ENCODE assay signal across 13 cellular contexts in the genomic region with DNA sequence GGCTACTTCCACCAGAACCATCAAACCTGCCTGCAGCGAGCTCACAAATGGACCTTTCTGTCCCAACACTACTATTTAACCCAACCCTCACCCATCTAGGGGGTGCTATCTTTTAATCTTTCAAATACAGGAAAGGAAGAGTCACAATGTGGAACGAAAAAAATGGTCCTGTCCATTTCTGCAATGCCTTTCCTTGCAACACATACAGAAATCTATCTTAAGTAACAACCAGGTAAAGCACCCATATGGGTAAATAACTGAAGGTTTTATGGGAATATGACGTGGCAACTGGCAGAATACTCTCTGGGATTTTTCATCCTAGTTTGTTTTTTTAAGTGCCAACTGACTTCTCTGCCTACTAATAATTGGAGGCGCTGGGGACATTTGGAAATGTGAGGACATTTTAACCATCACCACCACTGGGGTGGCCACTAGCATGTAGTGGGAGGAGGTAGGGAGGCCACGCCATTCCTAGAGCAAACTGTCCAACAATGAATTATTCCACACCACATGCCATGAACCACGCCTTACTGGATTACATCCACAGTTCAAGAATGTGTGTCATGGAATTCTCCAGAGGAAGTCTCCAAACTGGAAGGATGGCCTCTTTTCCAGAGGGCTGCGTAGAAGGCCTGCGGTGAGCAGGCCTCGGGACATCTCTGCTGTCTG. TPM values are rescaled to one million over a fixed set of nuclear protein-coding genes. Genes with fewer than 3 reads are reported as not detected.
A peak's percentile ranks its signal among the peaks of the same experiment; 100 is the strongest.
DNase-seq lines count a peak whose midpoint lies in the region; ATAC-seq, FAIRE-seq and TF ChIP-seq lines count a peak whose summit lies in the region.
"Had no signal": no experiment of that assay in that cellular context is flagged by ENCODE, and none has a peak within 500 bp of the region (broad histone marks: within the 10 kb centered on the region; RNA-seq: fewer than 3 reads in every experiment).

No MANE protein-coding gene starts in this region.

- TF ChIP-seq POLR2A in H54 (IDR thresholded peaks at IDR 0.05; ENCODE audit: low read depth, low read length): no peak

- peaks cover 28% of the 10 kb centered on the region for H3F3A ChIP-seq in smooth muscle cell (ENCODE audit: low read depth)

- DNase-seq in H54 (ENCODE audit: insufficient read length, low spot score) (peak; percentile 90), astrocyte of the hippocampus (ENCODE audit: low read depth, low spot score) (peak; percentile 65), kidney tubule cell (ENCODE audit: low spot score) (peak; percentile 57), smooth muscle cell (lab: John Stamatoyannopoulos, UW; ENCODE audit: unreplicated experiment) (no peak), SK-N-DZ (ENCODE audit: low spot score) (no peak)
- DNase-seq in activated CD8-positive, alpha-beta memory T cell treated with anti-CD3 and anti-CD28 coated beads, Interleukin-2, amount 50 U/mL, for 4 hours: no peak
- DNase-seq: activated effector memory CD4-positive, alpha-beta T cell treated with Interleukin-2 at 50 U/mL for 16 hours; cortex of kidney; stimulated activated CD4-positive, alpha-beta T cell treated with anti-CD3 and anti-CD28 coated beads, Interleukin-2, amount 100 ng/mL, for 24 hours; stimulated activated naive CD8-positive, alpha-beta T cell treated with anti-CD3 and anti-CD28 coated beads, Interleukin-15, amount 100 ng/mL, for 72 hours had no signal

- no peaks in the 10 kb centered on the region for H3K36me3 ChIP-seq in smooth muscle cell (ENCODE audit: low read depth)

- H3K27ac ChIP-seq in smooth muscle cell (ENCODE audit: low read depth): peak overlapping the region; percentile 90

- H3K4me1 ChIP-seq in smooth muscle cell (ENCODE audit: low read depth): peaks cover 23% of the 10 kb centered on the region

- peak overlapping the region; percentile 77 for H3K4me2 ChIP-seq in smooth muscle cell

- H3K27me3 ChIP-seq in smooth muscle cell (ENCODE audit: low read depth): no peaks in the 10 kb centered on the region

- WGBS in smooth muscle cell (ENCODE audit: low lambda C conversion rate): 23% methylated on average over 9 of the region's 9 CpGs

- no peak for ATAC-seq in HG02623 (IDR thresholded peaks at IDR 0.05; ENCODE audit: unreplicated experiment)
- ATAC-seq in GM21619 (IDR thresholded peaks at IDR 0.05; ENCODE audit: unreplicated experiment): no peak
- ATAC-seq: activated CD4-positive, CD25-positive, alpha-beta regulatory T cell treated with anti-CD3 and anti-CD28 coated beads, Interleukin-2, amount 50 U/mL, for 24 hours had no signal

- no peak overlapping the region for H3K4me3 ChIP-seq in smooth muscle cell

- TF ChIP-seq CTCF in smooth muscle cell (IDR thresholded peaks at IDR 0.05; ENCODE audit: borderline replicate concordance, insufficient read depth, poor library complexity, severe bottlenecking): no peak

- peaks cover 10% of the 10 kb centered on the region for H4K20me1 ChIP-seq in smooth muscle cell (ENCODE audit: low read depth)

- peak; percentile 67 for FAIRE-seq in H54 (lab: Jason Lieb, UNC)

- H2AFZ ChIP-seq in smooth muscle cell (ENCODE audit: low read depth): no peak overlapping the region

- H3K9ac ChIP-seq in smooth muscle cell (ENCODE audit: low read depth): peak overlapping the region; percentile 29

- H3K79me2 ChIP-seq in smooth muscle cell (ENCODE audit: low read depth): peaks cover 61% of the 10 kb centered on the region

- H3K9me3 ChIP-seq in smooth muscle cell (replicated peaks; ENCODE audit: low read depth): no peaks in the 10 kb centered on the region

RNA-seq across cellular contexts. Expression of a gene that starts 24.5 kb away (rescaled TPM):
- 46.6 and 50.5 TPM in 2 replicates for total RNA-seq in smooth muscle cell
- 27.5 and 32.6 TPM in 2 replicates for polyA plus RNA-seq in smooth muscle cell
- polyA plus RNA-seq in SK-N-DZ (2014; cell fraction: cytosol; rRNA removed): 14.4 and 16.0 TPM in 2 replicates
- polyA plus RNA-seq in SK-N-DZ (2014; cell fraction: nucleus; rRNA removed): 12.0 and 12.8 TPM in 2 replicates

Comparison
In these comparisons a context has a peak if more than half of its experiments do, and no peak if none do; other contexts are left out.
1. DNase-seq: peak in H54 (single experiment), astrocyte of the hippocampus (single experiment) and kidney tubule cell (single experiment); none in smooth muscle cell (single experiment), activated CD8-positive, alpha-beta memory T cell treated with anti-CD3 and anti-CD28 coated beads, Interleukin-2, amount 50 U/mL, for 4 hours (single experiment) and SK-N-DZ (single experiment).